In the genomic region with DNA sequence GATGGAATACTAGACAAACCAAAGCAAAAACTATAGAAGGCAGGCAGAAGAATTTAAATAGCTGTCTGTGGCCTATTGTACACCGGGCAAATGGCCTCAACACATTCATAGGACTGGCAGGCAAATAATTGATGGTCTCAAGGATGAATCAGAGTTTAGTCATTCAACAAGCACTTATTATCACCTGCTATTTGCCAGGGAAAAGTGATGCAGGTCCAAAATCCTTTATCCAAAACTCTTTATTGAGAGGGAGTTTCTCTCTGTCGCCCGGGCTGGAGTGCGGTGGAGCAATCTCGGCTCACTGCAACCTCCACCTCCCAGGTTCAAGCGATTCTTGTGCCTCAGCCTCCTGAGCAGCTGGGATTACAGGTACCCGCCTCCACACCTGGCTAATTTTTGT, we compare ENCODE assay signal across 14 cellular contexts. TPM values are rescaled to one million over a fixed set of nuclear protein-coding genes. Genes with fewer than 3 reads are reported as not detected.
DNase-seq lines count a peak whose midpoint lies in the region; ATAC-seq, FAIRE-seq and TF ChIP-seq lines count a peak whose summit lies in the region.
"Had no signal": no experiment of that assay in that cellular context is flagged by ENCODE, and none has a peak within 500 bp of the region (broad histone marks: within the 10 kb centered on the region; RNA-seq: fewer than 3 reads in every experiment).

No MANE protein-coding gene starts in this region.

- no peak for FAIRE-seq in A549 (lab: Jason Lieb, UNC)
- FAIRE-seq: GM12892, TTC549 had no signal

- H4K20me1 ChIP-seq in HCT116 (ENCODE audit: insufficient read depth) (no peaks in the 10 kb centered on the region), MM.1S (ENCODE audit: insufficient read depth, low read length) (no peaks in the 10 kb centered on the region)

- TF ChIP-seq RAD21 in A549 (conservative IDR thresholded peaks at IDR 0.05 in 1 of 2, IDR thresholded peaks at IDR 0.05 in 1 of 2): no peak
- TF ChIP-seq RAD21 in HCT116 (IDR thresholded peaks at IDR 0.05; ENCODE audit: low read depth): no peak

- no peaks in the 10 kb centered on the region for H3K9me3 Mint-ChIP-seq in WTC11

- H3K4me1 ChIP-seq in A549: peaks cover 30% of the 10 kb centered on the region
- H3K4me1 ChIP-seq in HCT116 (ENCODE audit: control insufficient read depth in 1 of 2, insufficient read depth in 2 of 2, low read length in 2 of 2): peaks cover 11 to 33% of the 10 kb centered on the region in 2 experiments
- H3K4me1 ChIP-seq in MM.1S (ENCODE audit: low read length): peaks cover 17% of the 10 kb centered on the region
- H3K4me1 ChIP-seq in right atrium auricular region: peaks cover 0 to 36% of the 10 kb centered on the region in 2 donors
- H3K4me1 ChIP-seq: uterus had no signal

- H3K4me3 ChIP-seq in A549: no peak overlapping the region
- peak overlapping the region in 1 of 2 experiments; percentile 1; a peak in 1 of 4 replicates for H3K4me3 ChIP-seq in HCT116 (replicated peaks in 1 of 2; ENCODE audit: low read depth in 1 of 2, low read length in 2 of 2)
- no peak overlapping the region for H3K4me3 ChIP-seq in MM.1S (ENCODE audit: low read length)
- no peak overlapping the region for H3K4me3 ChIP-seq in right atrium auricular region
- H3K4me3 ChIP-seq: uterus had no signal

- ATAC-seq in A549 (no peak), HCT116 (no peak), WTC11 (no peak)

- TF ChIP-seq POLR2A in A549 (IDR thresholded peaks at IDR 0.05; ENCODE audit: low read length) (no peak), HCT116 (IDR thresholded peaks at IDR 0.05; ENCODE audit: borderline replicate concordance, extremely low read depth, insufficient read depth, insufficient read length) (no peak)

- H3K4me1 Mint-ChIP-seq in WTC11: peaks cover 59% of the 10 kb centered on the region

- no peak overlapping the region for H3K27ac Mint-ChIP-seq in WTC11

- H3K9ac ChIP-seq in HCT116 (ENCODE audit: low read length) (no peak overlapping the region), MM.1S (ENCODE audit: low read length) (no peak overlapping the region)

- RAD21 ChIA-PET in HCT116 (lab: Charles Lee; ENCODE audit: low non-redundant PET in 1 of 2, low total read pairs in 2 of 2, uncharacterized antibody in 2 of 2, unreplicated experiment in 2 of 2): no interaction called here

- no peaks in the 10 kb centered on the region for H3K27me3 Mint-ChIP-seq in WTC11 (ENCODE audit: low read depth)

- H3K4me3 Mint-ChIP-seq in WTC11: peak overlapping the region; percentile 89

- intact Hi-C loops in HCT116 (cut with micrococcal nuclease): no loop called here

- peaks cover 28% of the 10 kb centered on the region for H3K36me3 Mint-ChIP-seq in WTC11

- H3K36me3 ChIP-seq in HCT116 (ENCODE audit: control insufficient read depth in 1 of 2, insufficient read depth in 2 of 2, low read length in 2 of 2): peaks cover 0 to 16% of the 10 kb centered on the region in 2 experiments
- H3K36me3 ChIP-seq in MM.1S (replicated peaks; ENCODE audit: insufficient read depth, low read length): no peaks in the 10 kb centered on the region
- peaks cover 13% of the 10 kb centered on the region for H3K36me3 ChIP-seq in right atrium auricular region
- H3K36me3 ChIP-seq: uterus had no signal

- no peaks in the 10 kb centered on the region for H3K27me3 ChIP-seq in HCT116 (ENCODE audit: insufficient read depth, low read length)
- H3K27me3 ChIP-seq in MM.1S (replicated peaks; ENCODE audit: insufficient read depth, low read length): no peaks in the 10 kb centered on the region
- H3K27me3 ChIP-seq in right atrium auricular region: no peaks in the 10 kb centered on the region
- H3K27me3 ChIP-seq: uterus had no signal

- CTCF ChIA-PET in A549 (lab: Yijun Ruan, JAX): interaction anchor here (0.8 kb wide), 1 partner anchor 47 kb away, joined by 3 read pairs; no protein-coding TSS in a partner anchor
- CTCF ChIA-PET in HCT116 (lab: Charles Lee): no interaction called here
- CTCF ChIA-PET in WTC11 (lab: Charles Lee): interaction anchor here (0.8 to 3.3 kb wide), 3 partner anchors 35 to 48 kb away, joined by 3 to 21 read pairs (median 3); no protein-coding TSS in a partner anchor

- no peak for TF ChIP-seq CTCF in A549 (IDR thresholded peaks at IDR 0.05)
- no peak for TF ChIP-seq CTCF in HCT116 (IDR thresholded peaks at IDR 0.05 in 2 of 3, conservative IDR thresholded peaks at IDR 0.05 in 1 of 3; ENCODE audit: borderline replicate concordance in 1 of 3, insufficient read depth in 1 of 3, low read depth in 2 of 3, low read length in 2 of 3)
- TF ChIP-seq CTCF in WTC11 (IDR thresholded peaks at IDR 0.05): no peak
- TF ChIP-seq CTCF in MM.1S (IDR thresholded peaks at IDR 0.05; ENCODE audit: low read length): no peak
- no peak for TF ChIP-seq CTCF in right atrium auricular region (IDR thresholded peaks at IDR 0.05)

- 84% methylated on average over 7 of the region's 7 CpGs for WGBS in A549 (ENCODE audit: missing lambda C conversion rate)

- H3K9me3 ChIP-seq in A549: no peaks in the 10 kb centered on the region
- H3K9me3 ChIP-seq in HCT116 (ENCODE audit: control insufficient read depth in 1 of 2, insufficient read depth in 1 of 2, low read depth in 1 of 2, low read length in 2 of 2): no peaks in the 10 kb centered on the region
- H3K9me3 ChIP-seq in MM.1S (replicated peaks; ENCODE audit: insufficient read depth, low read length): no peaks in the 10 kb centered on the region
- H3K9me3 ChIP-seq in right atrium auricular region: no peaks in the 10 kb centered on the region
- H3K9me3 ChIP-seq: uterus had no signal

- H2AFZ ChIP-seq in HCT116 (ENCODE audit: low read depth, low read length, poor library complexity, severe bottlenecking): no peak overlapping the region
- no peak overlapping the region for H2AFZ ChIP-seq in MM.1S (ENCODE audit: low read length)

- TF ChIP-seq EP300 in A549 (IDR thresholded peaks at IDR 0.05): no peak

- no peaks in the 10 kb centered on the region for H3K9me2 ChIP-seq in HCT116 (ENCODE audit: insufficient read depth)
- no peaks in the 10 kb centered on the region for H3K9me2 ChIP-seq in MM.1S (replicated peaks; ENCODE audit: insufficient read depth, low read length)

- H3F3A ChIP-seq in MM.1S (ENCODE audit: insufficient read depth, low read length): peaks cover 12% of the 10 kb centered on the region; the same call in 1 of the 2 replicates

- H3K79me2 ChIP-seq in HCT116 (ENCODE audit: insufficient read depth, low read length) (peaks cover 51% of the 10 kb centered on the region), MM.1S (ENCODE audit: low read length) (peaks cover 38% of the 10 kb centered on the region)

- BruUV-seq in HCT116 (replicated peaks; lab: Mats Ljungman, UMichigan): no TSS peak

- H3K4me2 ChIP-seq in A549 (peak overlapping the region; percentile 87), HCT116 (ENCODE audit: low read length) (peak overlapping the region; percentile 76), MM.1S (ENCODE audit: low read depth, low read length) (no peak overlapping the region)

- POLR2A ChIA-PET in A549 (lab: Yijun Ruan, JAX): interaction anchor here (0.7 kb wide), 1 partner anchor 102 kb away, joined by 3 read pairs; no protein-coding TSS in a partner anchor
- POLR2A ChIA-PET in HCT116 (lab: Charles Lee): no interaction called here
- POLR2A ChIA-PET in WTC11 (lab: Charles Lee): no interaction called here

- H3K27ac ChIP-seq in A549 (0 out of 6 replicates have a peak overlapping the region, but pooled peaks of 1 of the 2 experiments have one; percentile 20), HCT116 (ENCODE audit: low read depth, low read length) (no peak overlapping the region), MM.1S (ENCODE audit: low read length) (no peak overlapping the region), right atrium auricular region (no peak overlapping the region)
- H3K27ac ChIP-seq: uterus had no signal

- DNase-seq in A549 (ENCODE audit: low read depth in 1 of 2, low spot score in 1 of 2): no peak
- no peak for DNase-seq in HCT116 (ENCODE audit: low read depth, low spot score)
- no peak for DNase-seq in WTC11 (ENCODE audit: low spot score)
- peak; percentile 60 for DNase-seq in glomerular visceral epithelial cell (ENCODE audit: extremely low spot score)
- no peak for DNase-seq in MM.1S
- no peak for DNase-seq in right atrium auricular region (ENCODE audit: low spot score)
- no peak for DNase-seq in GOT3 (lab: John Stamatoyannopoulos, UW)
- no peak for DNase-seq in NCI-H69 (lab: John Stamatoyannopoulos, UW)
- DNase-seq: activated naive CD4-positive, alpha-beta T cell treated with anti-CD3 and anti-CD28 coated beads, Interleukin-2, amount 50 U/mL, for 16 hours; NCI-H1417 treated with DMSO at 0.1 percent for 48 hours; posterior cingulate gyrus; uterus had no signal

TF ChIP-seq in A549, 52 proteins besides CTCF, POLR2A, EP300 and RAD21 (continues in another document):
- TF ChIP-seq BHLHE40 (IDR thresholded peaks at IDR 0.05; ENCODE audit: low read depth, low read length): no peak
- no peak for TF ChIP-seq KDM5A (IDR thresholded peaks at IDR 0.05)
- no peak for TF ChIP-seq FOSL2 (IDR thresholded peaks at IDR 0.05)
- TF ChIP-seq FOSL2 (CRISPR knock-in tag; IDR thresholded peaks at IDR 0.05): peak; percentile 30

TF ChIP-seq in HCT116, 20 proteins besides CTCF, POLR2A, EP300 and RAD21:
- no peak for TF ChIP-seq EZH2phosphoT487 (IDR thresholded peaks at IDR 0.05; ENCODE audit: borderline replicate concordance)
- 0 out of 2 replicates have a peak, but pooled peaks have one; percentile 16 for TF ChIP-seq JUND (IDR thresholded peaks at IDR 0.05)
- TF ChIP-seq FOSL1 (IDR thresholded peaks at IDR 0.05; ENCODE audit: low read depth): peak; percentile 67

TF ChIP-seq in WTC11, 78 proteins besides CTCF, POLR2A, EP300 and RAD21 (continues in another document):
- no peak for TF ChIP-seq ELF4 (CRISPR knock-in tag; IDR thresholded peaks at IDR 0.05; ENCODE audit: low read depth)

RNA-seq across cellular contexts. Expression of gene EIF2AK4, which starts 2.3 kb away (rescaled TPM):
- polyA plus RNA-seq in A549 (2011; rRNA removed) (38.3 and 38.6 TPM in 2 replicates), A549 (2017; fragmentation: RNase III; extraction: RNeasy Plus Mini Kit Qiagen cat#74134 plus additional on column Dnase treatment) (19.5 to 23.0 TPM (median 22.2 TPM) in 3 replicates)
- polyA plus RNA-seq in A549 (2012; cell fraction: cytosol; rRNA removed): 19.5 and 22.1 TPM in 2 replicates
- polyA plus RNA-seq in A549 (2012; cell fraction: nucleus; rRNA removed): 11.3 and 12.1 TPM in 2 replicates
- polyA minus RNA-seq in A549 (2011; rRNA and poly(A)+ RNA removed): 43.5 and 44.0 TPM in 2 replicates
- total RNA-seq in HCT116 (2021; ENCODE audit: unreplicated experiment) (42.8 TPM), WTC11 (2021) (89.1 to 93.2 TPM (median 90.7 TPM) in 3 replicates), right atrium auricular region (10 to 100 TPM; 27.8 to 28.1 TPM)
- polyA plus RNA-seq in HCT116 (2012): 20.6 and 25.4 TPM in 2 replicates

RNA-seq across cellular contexts. Expression of gene GPR176, which starts 16.1 kb away (rescaled TPM):
- polyA plus RNA-seq in A549 (2011; rRNA removed) (1.5 and 2.0 TPM in 2 replicates), A549 (2017; fragmentation: RNase III; extraction: RNeasy Plus Mini Kit Qiagen cat#74134 plus additional on column Dnase treatment) (7.1 to 8.1 TPM (median 8.1 TPM) in 3 replicates)
- 1.2 and 1.7 TPM in 2 replicates for polyA plus RNA-seq in A549 (2012; cell fraction: cytosol; rRNA removed)
- polyA plus RNA-seq in A549 (2012; cell fraction: nucleus; rRNA removed): 1.2 and 2.5 TPM in 2 replicates
- polyA minus RNA-seq in A549 (2011; rRNA and poly(A)+ RNA removed): 2.9 and 8.2 TPM in 2 replicates
- total RNA-seq in HCT116 (2021; ENCODE audit: unreplicated experiment) (1.7 TPM), WTC11 (2021) (117 to 131 TPM (median 127 TPM) in 3 replicates), right atrium auricular region (1 to 10 TPM; 4.3 to 6.7 TPM)
- 0.51 and 0.87 TPM in 2 replicates for polyA plus RNA-seq in HCT116 (2012)

Comparison
In these comparisons a context has a peak if more than half of its experiments do, and no peak if none do; other contexts are left out.
1. RNA of gene GPR176, which starts 16.1 kb away (total RNA-seq): 117 to 131 TPM in WTC11; 4.3 to 6.7 TPM in right atrium auricular region and 1.7 TPM in HCT116 (single experiment); every median in the first group is over 10 times any median in the second.